ENCODE assay signal across 17 cellular contexts in the genomic region with DNA sequence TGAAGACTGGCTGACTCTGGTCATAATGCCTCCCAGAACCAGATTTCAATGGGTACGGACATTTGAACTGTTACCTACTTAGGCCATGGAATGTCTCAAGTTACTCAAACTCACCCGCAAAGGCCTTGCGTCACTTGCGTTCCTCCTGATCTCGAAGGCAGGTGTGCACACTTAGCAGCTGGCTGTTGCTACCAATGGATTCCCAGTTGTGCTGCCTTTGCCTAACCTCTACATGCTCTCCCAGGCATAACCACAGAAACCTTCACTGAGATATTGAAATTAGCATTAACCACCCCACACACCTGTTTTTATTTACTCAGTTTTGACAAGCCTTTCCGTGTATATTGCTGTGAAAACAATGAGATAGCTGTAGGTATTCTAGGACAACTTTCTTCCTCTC. TPM values are rescaled to one million over a fixed set of nuclear protein-coding genes. Genes with fewer than 3 reads are reported as not detected.
DNase-seq lines count a peak whose midpoint lies in the region; ATAC-seq and TF ChIP-seq lines count a peak whose summit lies in the region.
"Had no signal": no experiment of that assay in that cellular context is flagged by ENCODE, and none has a peak within 500 bp of the region (broad histone marks: within the 10 kb centered on the region; RNA-seq: fewer than 3 reads in every experiment).

No MANE protein-coding gene starts in this region.

- H3K36me3 Mint-ChIP-seq in activated T-helper 2 cell treated with anti-CD3 and anti-CD28 coated beads, Interferon-gamma antibody, Interleukin-2, Interleukin-4, amounts not matched to agents 10 μg/mL and 5 μg/mL and 100 μg/mL, durations not matched to agents 14 hours and 24 hours and 36 hours (ENCODE audit: low read depth): no peaks in the 10 kb centered on the region

- DNase-seq in NCI-H187 treated with DMSO at 0.1 percent for 48 hours (lab: John Stamatoyannopoulos, UW) (peak; percentile 63), left kidney (ENCODE audit: low read depth, low spot score) (peak; percentile 38), NCI-H446 (lab: John Stamatoyannopoulos, UW) (no peak), erythroblast (lab: John Stamatoyannopoulos, UW) (no peak)
- no peak for DNase-seq in activated T-helper 2 cell treated with anti-CD3 and anti-CD28 coated beads, Interferon-gamma antibody, Interleukin-2, Interleukin-4, amounts not matched to agents 10 μg/mL and 5 μg/mL and 100 μg/mL, durations not matched to agents 14 hours and 24 hours and 36 hours (ENCODE audit: low spot score)
- DNase-seq: activated CD4-positive, alpha-beta T cell treated with anti-CD3 and anti-CD28 coated beads, Interleukin-2, amount 50 U/mL, for 48 hours; central memory CD4-positive, alpha-beta T cell; DMS 273 treated with DMSO at 0.1 percent for 48 hours; effector memory CD4-positive, alpha-beta T cell; NCI-H1105 treated with DMSO at 0.1 percent for 48 hours; NCI-H82; nucleus accumbens; stimulated activated CD4-positive, alpha-beta T cell treated with anti-CD3 and anti-CD28 coated beads, Interleukin-4, amount 100 ng/mL, for 1 hour; testis had no signal

- ATAC-seq in GM19351 (IDR thresholded peaks at IDR 0.05; ENCODE audit: unreplicated experiment) (peak; percentile 54), HG02642 (IDR thresholded peaks at IDR 0.05; ENCODE audit: poor library complexity, unreplicated experiment) (peak; percentile 62)
- ATAC-seq: K562 had no signal

- no peaks in the 10 kb centered on the region for H3K9me3 Mint-ChIP-seq in activated T-helper 2 cell treated with anti-CD3 and anti-CD28 coated beads, Interferon-gamma antibody, Interleukin-2, Interleukin-4, amounts not matched to agents 10 μg/mL and 5 μg/mL and 100 μg/mL, durations not matched to agents 14 hours and 24 hours and 36 hours

- intact Hi-C loops in activated T-helper 2 cell treated with anti-CD3 and anti-CD28 coated beads, Interferon-gamma antibody, Interleukin-2, Interleukin-4, amounts not matched to agents 10 μg/mL and 5 μg/mL and 100 μg/mL, durations not matched to agents 14 hours and 24 hours and 36 hours (cut with micrococcal nuclease): no loop called here

- H3K4me1 Mint-ChIP-seq in activated T-helper 2 cell treated with anti-CD3 and anti-CD28 coated beads, Interferon-gamma antibody, Interleukin-2, Interleukin-4, amounts not matched to agents 10 μg/mL and 5 μg/mL and 100 μg/mL, durations not matched to agents 14 hours and 24 hours and 36 hours (ENCODE audit: low read depth): peaks cover 6% of the 10 kb centered on the region

- peaks cover 38% of the 10 kb centered on the region for H3K27me3 Mint-ChIP-seq in activated T-helper 2 cell treated with anti-CD3 and anti-CD28 coated beads, Interferon-gamma antibody, Interleukin-2, Interleukin-4, amounts not matched to agents 10 μg/mL and 5 μg/mL and 100 μg/mL, durations not matched to agents 14 hours and 24 hours and 36 hours (ENCODE audit: low read depth)

- no peak for TF ChIP-seq POLR2A in erythroblast (IDR thresholded peaks at IDR 0.05; ENCODE audit: low read length)

- H3K27ac Mint-ChIP-seq in activated T-helper 2 cell treated with anti-CD3 and anti-CD28 coated beads, Interferon-gamma antibody, Interleukin-2, Interleukin-4, amounts not matched to agents 10 μg/mL and 5 μg/mL and 100 μg/mL, durations not matched to agents 14 hours and 24 hours and 36 hours: no peak overlapping the region

- H3K4me3 Mint-ChIP-seq in activated T-helper 2 cell treated with anti-CD3 and anti-CD28 coated beads, Interferon-gamma antibody, Interleukin-2, Interleukin-4, amounts not matched to agents 10 μg/mL and 5 μg/mL and 100 μg/mL, durations not matched to agents 14 hours and 24 hours and 36 hours (ENCODE audit: low read depth): no peak overlapping the region

RNA-seq across cellular contexts. Expression of gene ERVMER34-1, which starts 2.8 kb away (rescaled TPM):
- total RNA-seq in activated T-helper 2 cell treated with anti-CD3 and anti-CD28 coated beads, Interferon-gamma antibody, Interleukin-2, Interleukin-4, amounts not matched to agents 10 μg/mL and 5 μg/mL and 100 μg/mL, durations not matched to agents 14 hours and 24 hours and 36 hours: not detected in 2 replicates

Comparison
In these comparisons a context has a peak if more than half of its experiments do, and no peak if none do; other contexts are left out.
1. DNase-seq: peak in NCI-H187 treated with DMSO at 0.1 percent for 48 hours (single experiment) and left kidney (single experiment); none in activated T-helper 2 cell treated with anti-CD3 and anti-CD28 coated beads, Interferon-gamma antibody, Interleukin-2, Interleukin-4, amounts not matched to agents 10 μg/mL and 5 μg/mL and 100 μg/mL, durations not matched to agents 14 hours and 24 hours and 36 hours (single experiment), NCI-H446 (0 of 2) and erythroblast (0 of 2).